Comparison of ENCODE assay signal across 8 cellular contexts in the genomic region with DNA sequence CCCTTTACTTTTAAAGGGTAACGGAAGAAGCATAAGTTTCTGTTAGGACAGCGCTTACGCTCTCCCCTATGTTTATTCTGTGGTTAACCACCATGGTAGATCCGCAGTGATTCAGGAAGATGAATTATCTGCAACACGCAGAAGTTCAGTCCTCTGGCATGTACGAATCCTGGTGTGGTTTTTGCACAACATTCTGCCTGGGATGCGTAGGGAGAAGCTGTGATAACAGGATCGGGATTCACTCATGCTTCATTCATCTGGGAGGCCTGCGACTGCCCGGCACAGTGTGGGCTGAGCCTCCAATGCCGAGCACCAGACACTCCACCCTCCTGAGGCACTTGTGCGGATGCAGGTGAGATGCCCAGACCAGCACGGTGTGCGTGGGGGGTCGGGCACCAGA.
DNase-seq lines count a peak whose midpoint lies in the region; ATAC-seq and TF ChIP-seq lines count a peak whose summit lies in the region.
"Not testable (repeated sequence)": the region's sequence is repeated elsewhere in the genome, so short reads cannot be mapped to it uniquely, and the experiment has no call there.

No MANE protein-coding gene starts in this region.

- not testable (repeated sequence) for H3K4me1 ChIP-seq in osteoblast (ENCODE audit: insufficient read depth, low read length)

- H3K4me1 Mint-ChIP-seq in activated T-cell treated with anti-CD3 and anti-CD28 coated beads, Interleukin-2, amount 50 U/mL, for 72 hours (ENCODE audit: low read depth), result peaks cover 12% of the 10 kb centered on the region

- DNase-seq in AG09309 (ENCODE audit: low read depth), result peak; percentile 89
- peak; percentile 49 for DNase-seq in GM03348 (ENCODE audit: low spot score)
- DNase-seq in M059J (ENCODE audit: low read depth), result peak; percentile 94
- peak; percentile 84 for DNase-seq in RPMI7951 (ENCODE audit: low read depth)
- DNase-seq in activated T-cell treated with anti-CD3 and anti-CD28 coated beads, Interleukin-2, amount 50 U/mL, for 72 hours, result peak in 1 of 2 donors; percentile 8
- DNase-seq in cardiac fibroblast (ENCODE audit: low read depth in 2 of 2), result peak; percentile 68 to 75
- peak; percentile 98 for DNase-seq in fibroblast of villous mesenchyme (ENCODE audit: low read depth)
- peak; percentile 94 for DNase-seq in osteoblast (ENCODE audit: insufficient read length, low spot score, missing footprints)

- not testable (repeated sequence) for H3K79me2 ChIP-seq in osteoblast (ENCODE audit: insufficient read depth, low read length)

- H3K4me3 Mint-ChIP-seq in activated T-cell treated with anti-CD3 and anti-CD28 coated beads, Interleukin-2, amount 50 U/mL, for 72 hours, result peak overlapping the region in 1 of 2 donors; percentile 20

- H3K27me3 Mint-ChIP-seq in activated T-cell treated with anti-CD3 and anti-CD28 coated beads, Interleukin-2, amount 50 U/mL, for 72 hours (ENCODE audit: low read depth), result not testable (repeated sequence)

- H3K36me3 ChIP-seq in osteoblast (ENCODE audit: insufficient read depth, low read length), result not testable (repeated sequence)

- H3K9me3 ChIP-seq in osteoblast (ENCODE audit: low read depth, low read length), result not testable (repeated sequence)

- peak; percentile 78 to 83 for ATAC-seq in activated T-cell treated with anti-CD3 and anti-CD28 coated beads, Interleukin-2, amount 50 U/mL, for 72 hours (replicated peaks in 1 of 2)

- not testable (repeated sequence) for H3K27ac ChIP-seq in osteoblast (ENCODE audit: low read depth, low read length)

- H3K27me3 ChIP-seq in osteoblast (ENCODE audit: insufficient read depth, low read length), result peaks cover 31% of the 10 kb centered on the region

- H2AFZ ChIP-seq in osteoblast (ENCODE audit: low read length), result not testable (repeated sequence)

- not testable (repeated sequence) for H3K4me2 ChIP-seq in osteoblast (ENCODE audit: insufficient read depth, low read length)

- H3K4me3 ChIP-seq in AG09309 (ENCODE audit: control insufficient read depth, low read depth, low read length); cardiac fibroblast (replicated peaks in 1 of 2; ENCODE audit: low read depth in 2 of 2, low read length in 2 of 2); fibroblast of villous mesenchyme (ENCODE audit: low read depth, low read length); osteoblast (ENCODE audit: insufficient read depth, low read length): not testable (repeated sequence)

- not testable (repeated sequence) for H3K9me3 Mint-ChIP-seq in activated T-cell treated with anti-CD3 and anti-CD28 coated beads, Interleukin-2, amount 50 U/mL, for 72 hours

- H4K20me1 ChIP-seq in osteoblast (ENCODE audit: insufficient read depth, low read length), result peaks cover 19% of the 10 kb centered on the region

- not testable (repeated sequence) for TF ChIP-seq CTCF in AG09309 (IDR thresholded peaks at IDR 0.05; ENCODE audit: control insufficient read depth, insufficient read depth, low read depth, low read length, missing control alignments); cardiac fibroblast (IDR thresholded peaks at IDR 0.05; ENCODE audit: low read depth, low read length); fibroblast of villous mesenchyme (IDR thresholded peaks at IDR 0.05; ENCODE audit: insufficient read depth, low read depth, low read length); osteoblast (IDR thresholded peaks at IDR 0.05; ENCODE audit: extremely low read depth, low read depth, low read length)

- not testable (repeated sequence) for H3K36me3 Mint-ChIP-seq in activated T-cell treated with anti-CD3 and anti-CD28 coated beads, Interleukin-2, amount 50 U/mL, for 72 hours (ENCODE audit: insufficient read depth in 2 of 2)

- not testable (repeated sequence) for H3K27ac Mint-ChIP-seq in activated T-cell treated with anti-CD3 and anti-CD28 coated beads, Interleukin-2, amount 50 U/mL, for 72 hours
